1 cellular context compared by ENCODE assay signal in the genomic region with DNA sequence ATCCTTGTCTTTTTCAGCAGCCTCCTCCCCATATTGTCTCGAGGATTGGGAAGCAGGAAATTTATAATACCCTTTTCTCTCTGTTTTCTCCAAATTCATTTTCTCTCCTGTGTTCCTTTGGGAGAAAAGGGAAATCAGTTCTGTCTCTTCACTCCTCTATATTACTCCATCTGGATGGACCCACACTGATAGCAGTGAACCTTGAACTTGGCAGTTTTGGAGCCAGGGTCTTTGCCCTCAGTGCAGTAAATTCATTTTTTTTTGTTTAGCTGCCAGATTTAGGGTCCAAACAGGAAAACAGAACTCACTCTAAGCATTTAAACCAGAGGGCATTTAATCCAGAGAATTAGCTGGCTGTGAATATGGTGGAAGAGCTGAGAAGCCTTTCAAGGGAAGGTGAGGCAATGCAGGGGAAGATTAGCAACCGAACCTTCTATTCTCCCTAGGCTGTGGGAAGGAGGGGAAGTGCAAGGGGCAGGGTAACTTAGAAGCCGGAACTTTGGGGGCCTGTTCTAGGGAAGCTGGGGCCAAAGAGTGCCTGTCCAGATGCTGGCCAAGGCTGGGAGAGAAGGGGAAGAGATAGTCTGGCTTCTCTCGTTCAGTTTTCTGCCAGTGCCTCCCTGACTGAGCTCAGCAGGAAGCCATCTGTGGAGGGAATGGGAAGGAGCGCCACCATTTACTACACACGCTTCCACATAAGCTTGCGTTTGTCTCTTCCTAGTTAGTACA.
TF ChIP-seq lines count a peak whose summit lies in the region.

No MANE protein-coding gene starts in this region.

TF ChIP-seq in HepG2, 621 proteins besides CTCF, POLR2A, EP300 and RAD21:
- TF ChIP-seq HNF4A (CRISPR knock-in tag; IDR thresholded peaks at IDR 0.05) (peak; percentile 54), PHF20 (CRISPR knock-in tag; IDR thresholded peaks at IDR 0.05) (no peak), CREM (IDR thresholded peaks at IDR 0.05) (no peak), CREM (CRISPR knock-in tag; IDR thresholded peaks at IDR 0.05) (no peak), EZH2 (conservative IDR thresholded peaks at IDR 0.05; ENCODE audit: low read depth, low read length) (no peak)
- TF ChIP-seq, protein P1, sequence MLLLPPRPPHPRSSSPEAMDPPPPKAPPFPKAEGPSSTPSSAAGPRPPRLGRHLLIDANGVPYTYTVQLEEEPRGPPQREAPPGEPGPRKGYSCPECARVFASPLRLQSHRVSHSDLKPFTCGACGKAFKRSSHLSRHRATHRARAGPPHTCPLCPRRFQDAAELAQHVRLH (CRISPR knock-in tag; IDR thresholded peaks at IDR 0.05; ENCODE audit: borderline replicate concordance, low read depth): no peak
TF ChIP-seq in HepG2: peak in this region for 1.
